In genomic region chr13:114131581-114132418, GRCh38 we compare ENCODE assay signal across 8 cellular contexts. TPM values are rescaled to one million over a fixed set of nuclear protein-coding genes. Genes with fewer than 3 reads are reported as not detected.
DNase-seq lines count a peak whose midpoint lies in the region; ATAC-seq and TF ChIP-seq lines count a peak whose summit lies in the region.

No MANE protein-coding gene starts in this region.

- DNase-seq in SIG-M5 treated with dmso at 0.1 percent for 504 hours (lab: John Stamatoyannopoulos, UW; ENCODE audit: unreplicated experiment) = peak; percentile 36
- no peak for DNase-seq in SIG-M5 (lab: John Stamatoyannopoulos, UW)
- DNase-seq in epithelial cell of esophagus (ENCODE audit: low read depth) = peak; percentile 22
- peak in 5 of 9 donors; percentile 52 to 65 (median 62) for DNase-seq in naive thymus-derived CD4-positive, alpha-beta T cell
- DNase-seq in hippocampal formation (lab: John Stamatoyannopoulos, UW) = no peak
- DNase-seq in T1000 (lab: John Stamatoyannopoulos, UW) = no peak

- peak; percentile 3 for ATAC-seq in HG03108 (IDR thresholded peaks at IDR 0.05; ENCODE audit: unreplicated experiment)
- no peak for ATAC-seq in naive thymus-derived CD4-positive, alpha-beta T cell

- peaks cover 0 to 8% (median 0%) of the 10 kb centered on the region in 5 donors for H3K27me3 Mint-ChIP-seq in naive thymus-derived CD4-positive, alpha-beta T cell

- intact Hi-C loops in naive thymus-derived CD4-positive, alpha-beta T cell (cut with micrococcal nuclease) = loop anchor here (1.0 to 5.0 kb wide), 4 partner anchors 11 to 314 kb away; no protein-coding TSS in a partner anchor

- TF ChIP-seq CTCF in WI38 (IDR thresholded peaks at IDR 0.05; ENCODE audit: low read depth, low read length) = no peak
- no peak for TF ChIP-seq CTCF in epithelial cell of esophagus (IDR thresholded peaks at IDR 0.05; ENCODE audit: insufficient read depth, low read depth, low read length, missing control alignments)

- H3K36me3 ChIP-seq in naive thymus-derived CD4-positive, alpha-beta T cell (ENCODE audit: control insufficient read depth in 2 of 3, insufficient read depth in 3 of 3, low read length in 3 of 3) = peaks cover 0 to 39% (median 0%) of the 10 kb centered on the region in 3 experiments

- H3K4me3 ChIP-seq in WI38 (ENCODE audit: low read depth, low read length) (peak overlapping the region; percentile 98), epithelial cell of esophagus (ENCODE audit: low read length) (peak overlapping the region; percentile 50)
- H3K4me3 ChIP-seq in naive thymus-derived CD4-positive, alpha-beta T cell (ENCODE audit: low read length) = peak overlapping the region; percentile 90

- peak overlapping the region; percentile 82 to 100 (median 99) for H3K27ac Mint-ChIP-seq in naive thymus-derived CD4-positive, alpha-beta T cell

- peaks cover 40 to 57% of the 10 kb centered on the region in 2 donors for H3K4me1 ChIP-seq in naive thymus-derived CD4-positive, alpha-beta T cell (ENCODE audit: control insufficient read depth in 2 of 2, insufficient read depth in 2 of 2, low read length in 2 of 2)

- H3K36me3 Mint-ChIP-seq in naive thymus-derived CD4-positive, alpha-beta T cell = peaks cover 11 to 42% (median 21%) of the 10 kb centered on the region in 5 donors

- H3K27ac ChIP-seq in naive thymus-derived CD4-positive, alpha-beta T cell (ENCODE audit: low read depth, low read length) = peak overlapping the region; percentile 85

- peaks cover 0 to 12% (median 0%) of the 10 kb centered on the region in 11 donors for H3K9me3 Mint-ChIP-seq in naive thymus-derived CD4-positive, alpha-beta T cell

- H3K4me3 Mint-ChIP-seq in naive thymus-derived CD4-positive, alpha-beta T cell = peak overlapping the region; percentile 96 to 100 (median 100)

- no peaks in the 10 kb centered on the region for H3K9me3 ChIP-seq in naive thymus-derived CD4-positive, alpha-beta T cell (ENCODE audit: control insufficient read depth in 2 of 3, low read length in 3 of 3)

- peaks cover 44 to 77% (median 60%) of the 10 kb centered on the region in 7 donors for H3K4me1 Mint-ChIP-seq in naive thymus-derived CD4-positive, alpha-beta T cell

- POLR2A ChIA-PET in naive thymus-derived CD4-positive, alpha-beta T cell (lab: Charles Lee) = interaction anchor here (0.6 to 13.0 kb wide), 21 partner anchors 9 to 150 kb away, joined by 3 to 137 read pairs (median 8); partner anchors contain the start of gene UPF3A

- H3K27me3 ChIP-seq in naive thymus-derived CD4-positive, alpha-beta T cell (ENCODE audit: control insufficient read depth in 2 of 2, insufficient read depth in 2 of 2, low read length in 2 of 2) = no peaks in the 10 kb centered on the region

- CTCF ChIA-PET in naive thymus-derived CD4-positive, alpha-beta T cell (lab: Charles Lee) = interaction anchor here (0.6 to 1.8 kb wide), 11 partner anchors 9 to 94 kb away, joined by 3 to 13 read pairs (median 4); no protein-coding TSS in a partner anchor

RNA-seq across cellular contexts. Expression of gene RASA3, which starts 0.6 kb away (rescaled TPM):
- total RNA-seq in naive thymus-derived CD4-positive, alpha-beta T cell = 100 to 1,000 TPM; 110 to 227 (median 199) TPM
- polyA plus RNA-seq in naive thymus-derived CD4-positive, alpha-beta T cell = 100 to 1,000 TPM; 109 to 195 TPM

RNA-seq across cellular contexts. Expression of gene CFAP97D2, which starts 47.3 kb away (rescaled TPM):
- 1 to 10 TPM in 1 of 5 experiments, under 1 TPM in 1, not detected in 3; 0.27 to 1.1 TPM for total RNA-seq in naive thymus-derived CD4-positive, alpha-beta T cell
- polyA plus RNA-seq in naive thymus-derived CD4-positive, alpha-beta T cell = under 1 TPM in 1 of 2 donors, not detected in 1; 0.33 TPM

Comparison
In these comparisons a context has a peak if more than half of its experiments do, and no peak if none do; other contexts are left out.
1. DNase-seq: peak in SIG-M5 treated with dmso at 0.1 percent for 504 hours (single experiment), epithelial cell of esophagus (single experiment) and naive thymus-derived CD4-positive, alpha-beta T cell (5 of 9); none in SIG-M5 (single experiment), hippocampal formation (0 of 2) and T1000 (single experiment).
2. Peak in every context shown above with its lines, with median percentiles within 50 percentile points of each other: H3K4me3 ChIP-seq.